ENCODE assay signal across 8 cellular contexts in genomic region chr17:39677581-39678339, GRCh38. TPM values are rescaled to one million over a fixed set of nuclear protein-coding genes. Genes with fewer than 3 reads are reported as not detected.
DNase-seq lines count a peak whose midpoint lies in the region; ATAC-seq and TF ChIP-seq lines count a peak whose summit lies in the region.
"Had no signal": no experiment of that assay in that cellular context is flagged by ENCODE, and none has a peak within 500 bp of the region (broad histone marks: within the 10 kb centered on the region; RNA-seq: fewer than 3 reads in every experiment).

No MANE protein-coding gene starts in this region.

- WGBS in mammary epithelial cell (ENCODE audit: low coverage, missing lambda C conversion rate): 51% methylated on average over 9 of the region's 11 CpGs

- H3K79me2 ChIP-seq in mammary epithelial cell (ENCODE audit: insufficient read depth, low read length): no peaks in the 10 kb centered on the region

- no peaks in the 10 kb centered on the region for H3K9me3 ChIP-seq in CD8-positive, alpha-beta memory T cell (ENCODE audit: low read length)
- H3K9me3 ChIP-seq in lower lobe of right lung (no peaks in the 10 kb centered on the region), mammary epithelial cell (replicated peaks; ENCODE audit: insufficient read depth, low read length) (no peaks in the 10 kb centered on the region)
- H3K9me3 ChIP-seq: adrenal gland had no signal

- H3K27me3 ChIP-seq in CD8-positive, alpha-beta memory T cell (ENCODE audit: insufficient read depth, low read length, poor library complexity, severe bottlenecking): no peaks in the 10 kb centered on the region
- H3K27me3 ChIP-seq in lower lobe of right lung (ENCODE audit: low read depth) (no peaks in the 10 kb centered on the region), foreskin keratinocyte (peaks cover under 1% of the 10 kb centered on the region), mammary epithelial cell (ENCODE audit: insufficient read depth, low read length) (no peaks in the 10 kb centered on the region)
- H3K27me3 ChIP-seq: adrenal gland had no signal

- dilution Hi-C loops in mammary epithelial cell (cut with HindIII; ENCODE audit: low sequenced_read_pairs): loop anchor here (5.0 to 10.0 kb wide), 4 partner anchors 40 to 140 kb away; partner anchors contain the start of gene STARD3

- H3K27me3 Mint-ChIP-seq in CD8-positive, alpha-beta memory T cell: no peaks in the 10 kb centered on the region
- no peaks in the 10 kb centered on the region for H3K27me3 Mint-ChIP-seq in T-cell

- peaks cover 59 to 69% (median 67%) of the 10 kb centered on the region in 3 donors for H3K4me1 Mint-ChIP-seq in CD8-positive, alpha-beta memory T cell
- H3K4me1 Mint-ChIP-seq in T-cell: peaks cover 53 to 63% (median 59%) of the 10 kb centered on the region in 3 donors

- H3K36me3 ChIP-seq in CD8-positive, alpha-beta memory T cell (ENCODE audit: insufficient read depth, low read length): no peaks in the 10 kb centered on the region
- peaks cover 8% of the 10 kb centered on the region for H3K36me3 ChIP-seq in lower lobe of right lung
- no peaks in the 10 kb centered on the region for H3K36me3 ChIP-seq in mammary epithelial cell (ENCODE audit: insufficient read depth, low read length)
- H3K36me3 ChIP-seq: adrenal gland had no signal

- CTCF ChIA-PET in CD8-positive, alpha-beta memory T cell (lab: Charles Lee): interaction anchor here (0.9 to 3.2 kb wide), 5 partner anchors 9 to 76 kb away, joined by 3 to 21 read pairs (median 6); partner anchors contain the start of gene PNMT
- CTCF ChIA-PET in T-cell (lab: Charles Lee) (interaction anchor here (0.6 to 1.3 kb wide), 3 partner anchors 23 to 943 kb away, joined by 3 to 5 read pairs (median 3); no protein-coding TSS in a partner anchor), mammary epithelial cell (lab: Charles Lee; ENCODE audit: low non-redundant PET) (no interaction called here)

- no peak overlapping the region for H3K9ac ChIP-seq in mammary epithelial cell (ENCODE audit: insufficient read depth, low read length)

- no peak overlapping the region for H3K4me3 ChIP-seq in CD8-positive, alpha-beta memory T cell (ENCODE audit: low read length)
- H3K4me3 ChIP-seq in lower lobe of right lung (no peak overlapping the region), mammary epithelial cell (replicated peaks in 1 of 3; ENCODE audit: insufficient read depth in 1 of 3, low read depth in 2 of 3, low read length in 3 of 3) (no peak overlapping the region)
- H3K4me3 ChIP-seq: adrenal gland had no signal

- peaks cover 3 to 12% (median 6%) of the 10 kb centered on the region in 3 donors for H3K36me3 Mint-ChIP-seq in CD8-positive, alpha-beta memory T cell
- peaks cover 4% of the 10 kb centered on the region for H3K36me3 Mint-ChIP-seq in T-cell

- TF ChIP-seq CTCF in lower lobe of right lung (IDR thresholded peaks at IDR 0.05) (no peak), foreskin keratinocyte (conservative IDR thresholded peaks at IDR 0.05) (no peak), mammary epithelial cell (conservative IDR thresholded peaks at IDR 0.05 in 1 of 2, IDR thresholded peaks at IDR 0.05 in 1 of 2; ENCODE audit: extremely low read depth in 1 of 2, insufficient read depth in 1 of 2, low read depth in 1 of 2, low read length in 2 of 2) (no peak)

- DNase-seq in CD8-positive, alpha-beta memory T cell: no peak
- no peak for DNase-seq in T-cell
- no peak for DNase-seq in lower lobe of right lung
- no peak for DNase-seq in HT-29 (ENCODE audit: low spot score)
- DNase-seq in foreskin keratinocyte: no peak
- DNase-seq in mammary epithelial cell: no peak
- DNase-seq: SHP77 treated with DMSO at 0.1 percent for 48 hours had no signal

- no peaks in the 10 kb centered on the region for H4K20me1 ChIP-seq in mammary epithelial cell (ENCODE audit: insufficient read depth, low read length)

- in situ Hi-C loops in mammary epithelial cell (cut with MboI; ENCODE audit: low sequenced_read_pairs in 2 of 2): no loop called here

- H3K9me3 Mint-ChIP-seq in CD8-positive, alpha-beta memory T cell: no peaks in the 10 kb centered on the region
- H3K9me3 Mint-ChIP-seq in T-cell: no peaks in the 10 kb centered on the region

- peaks cover 67% of the 10 kb centered on the region for H3K4me1 ChIP-seq in CD8-positive, alpha-beta memory T cell (ENCODE audit: insufficient read depth, low read length)
- H3K4me1 ChIP-seq in lower lobe of right lung (peaks cover 46% of the 10 kb centered on the region), foreskin keratinocyte (no peaks in the 10 kb centered on the region), mammary epithelial cell (ENCODE audit: insufficient read depth, low read length) (peaks cover 3% of the 10 kb centered on the region)

- peak overlapping the region in 4 of 7 donors; percentile 8 to 36 (median 30) for H3K4me3 Mint-ChIP-seq in CD8-positive, alpha-beta memory T cell
- peak overlapping the region in 1 of 3 donors; percentile 60 for H3K4me3 Mint-ChIP-seq in T-cell

- POLR2A ChIA-PET in CD8-positive, alpha-beta memory T cell (lab: Charles Lee): interaction anchor here (0.5 to 0.6 kb wide), 2 partner anchors 44 to 180 kb away, joined by 4 to 9 read pairs; no protein-coding TSS in a partner anchor
- POLR2A ChIA-PET in T-cell (lab: Charles Lee): interaction anchor here in 1 of 2 donors (0.6 kb wide), 1 partner anchor 1381 kb away, joined by 3 read pairs; no protein-coding TSS in a partner anchor

- intact Hi-C loops in lower lobe of right lung (cut with DNase I) (no loop called here), mammary epithelial cell (cut with micrococcal nuclease) (no loop called here)

- H3K27ac Mint-ChIP-seq in CD8-positive, alpha-beta memory T cell: peak overlapping the region; percentile 70 to 98 (median 95)
- peak overlapping the region; percentile 97 to 98 for H3K27ac Mint-ChIP-seq in T-cell

- no peak overlapping the region for H3K4me2 ChIP-seq in mammary epithelial cell (ENCODE audit: insufficient read depth, low read depth, low read length)

- BruUV-seq in mammary epithelial cell (replicated peaks; lab: Mats Ljungman, UMichigan): no TSS peak

- no peak for ATAC-seq in T-cell (replicated peaks in 1 of 4)
- peak; percentile 28 for ATAC-seq in lower lobe of right lung
- ATAC-seq in foreskin keratinocyte: no peak

- no peak overlapping the region for H3K27ac ChIP-seq in CD8-positive, alpha-beta memory T cell (ENCODE audit: low read depth, low read length)
- H3K27ac ChIP-seq in lower lobe of right lung: peak overlapping the region; percentile 18
- H3K27ac ChIP-seq in foreskin keratinocyte: no peak overlapping the region
- no peak overlapping the region for H3K27ac ChIP-seq in mammary epithelial cell (ENCODE audit: insufficient read depth, low read depth, low read length)
- H3K27ac ChIP-seq: adrenal gland had no signal

- H2AFZ ChIP-seq in mammary epithelial cell (ENCODE audit: low read depth, low read length): no peak overlapping the region

RNA-seq across cellular contexts. Expression of gene PNMT, which starts 9.5 kb away (rescaled TPM):
- not detected for total RNA-seq in CD8-positive, alpha-beta memory T cell
- polyA plus RNA-seq in CD8-positive, alpha-beta memory T cell: 0.39 TPM
- total RNA-seq in T-cell (under 1 TPM in 3 of 5 donors, not detected in 2; 0.35 to 0.56 (median 0.47) TPM), lower lobe of right lung (3.9 TPM), foreskin keratinocyte (not detected in 2 replicates), mammary epithelial cell (not detected)
- 0.25 and 0.65 TPM in 2 replicates for total RNA-seq in HT-29 (2014; rRNA removed; shearing (Covaris generic))
- polyA plus RNA-seq in foreskin keratinocyte (0.06 TPM in 2 replicates), mammary epithelial cell (not detected)
- not detected for polyA minus RNA-seq in mammary epithelial cell

RNA-seq across cellular contexts. Expression of gene PGAP3, which starts 10.1 kb away (rescaled TPM):
- total RNA-seq in CD8-positive, alpha-beta memory T cell: 10 to 100 TPM; 11.8 to 12.1 TPM
- polyA plus RNA-seq in CD8-positive, alpha-beta memory T cell: 22.4 TPM
- total RNA-seq in T-cell (10 to 100 TPM; 27.9 to 34.3 (median 31.7) TPM), lower lobe of right lung (20.7 TPM), foreskin keratinocyte (3.3 and 4.6 TPM in 2 replicates), mammary epithelial cell (10 to 100 TPM in 1 of 2 donors, 1 to 10 TPM in 1; 8.3 to 13.2 TPM)
- total RNA-seq in HT-29 (2014; rRNA removed; shearing (Covaris generic)): 34.6 and 39.1 TPM in 2 replicates
- polyA plus RNA-seq in foreskin keratinocyte (4.3 TPM in 2 replicates), mammary epithelial cell (5.0 TPM)
- 6.7 TPM for polyA minus RNA-seq in mammary epithelial cell

RNA-seq across cellular contexts. Expression of gene TCAP, which starts 12.6 kb away (rescaled TPM):
- total RNA-seq in CD8-positive, alpha-beta memory T cell: 1 to 10 TPM in 1 of 2 experiments, under 1 TPM in 1; 0.97 to 1.6 TPM
- not detected for polyA plus RNA-seq in CD8-positive, alpha-beta memory T cell
- total RNA-seq in T-cell: 1 to 10 TPM; 2.2 to 7.8 (median 6.6) TPM
- total RNA-seq in lower lobe of right lung: 3.7 TPM
- total RNA-seq in HT-29 (2014; rRNA removed; shearing (Covaris generic)): 1.9 and 2.2 TPM in 2 replicates
- 0.18 and 0.31 TPM in 2 replicates for total RNA-seq in foreskin keratinocyte
- polyA plus RNA-seq in foreskin keratinocyte: 0.11 and 0.17 TPM in 2 replicates
- under 1 TPM; 0.33 to 0.42 TPM for total RNA-seq in mammary epithelial cell
- 0.10 TPM for polyA plus RNA-seq in mammary epithelial cell
- not detected for polyA minus RNA-seq in mammary epithelial cell

RNA-seq across cellular contexts. Expression of gene ERBB2, which starts 22.1 kb away (rescaled TPM):
- total RNA-seq in CD8-positive, alpha-beta memory T cell: 1 to 10 TPM; 3.6 to 3.9 TPM
- 2.4 TPM for polyA plus RNA-seq in CD8-positive, alpha-beta memory T cell
- total RNA-seq in T-cell: 1 to 10 TPM; 4.1 to 8.8 (median 6.0) TPM
- 96.1 TPM for total RNA-seq in lower lobe of right lung
- total RNA-seq in HT-29 (2014; rRNA removed; shearing (Covaris generic)): 91.0 and 110 TPM in 2 replicates
- total RNA-seq in foreskin keratinocyte: 38.8 and 39.2 TPM in 2 replicates
- 20.9 and 22.2 TPM in 2 replicates for polyA plus RNA-seq in foreskin keratinocyte
- total RNA-seq in mammary epithelial cell: 10 to 100 TPM; 54.3 to 66.5 TPM
- polyA plus RNA-seq in mammary epithelial cell: 28.4 TPM
- 222 TPM for polyA minus RNA-seq in mammary epithelial cell

RNA-seq across cellular contexts. Expression of gene STARD3, which starts 40.8 kb away (rescaled TPM):
- total RNA-seq in CD8-positive, alpha-beta memory T cell: 10 to 100 TPM; 71.4 to 74.1 TPM
- 44.5 TPM for polyA plus RNA-seq in CD8-positive, alpha-beta memory T cell
- total RNA-seq in T-cell (100 to 1,000 TPM in 2 of 5 donors, 10 to 100 TPM in 3; 81.3 to 146 (median 99.7) TPM), lower lobe of right lung (76.6 TPM), foreskin keratinocyte (32.8 and 33.5 TPM in 2 replicates), mammary epithelial cell (10 to 100 TPM; 20.2 to 35.7 TPM)
- total RNA-seq in HT-29 (2014; rRNA removed; shearing (Covaris generic)): 50.8 and 54.2 TPM in 2 replicates
- polyA plus RNA-seq in foreskin keratinocyte (37.1 and 39.3 TPM in 2 replicates), mammary epithelial cell (36.7 TPM)
- polyA minus RNA-seq in mammary epithelial cell: 18.9 TPM

Comparison
In these comparisons a context has a peak if more than half of its experiments do, and no peak if none do; other contexts are left out.
1. ATAC-seq: peak in lower lobe of right lung (2 of 2); none in T-cell (0 of 4) and foreskin keratinocyte (single experiment).